13 cellular contexts compared by ENCODE assay signal in genomic region chr2:20207051-20207450, GRCh38. TPM values are rescaled to one million over a fixed set of nuclear protein-coding genes. Genes with fewer than 3 reads are reported as not detected.
DNase-seq lines count a peak whose midpoint lies in the region; ATAC-seq, FAIRE-seq and TF ChIP-seq lines count a peak whose summit lies in the region.
"Had no signal": no experiment of that assay in that cellular context is flagged by ENCODE, and none has a peak within 500 bp of the region (broad histone marks: within the 10 kb centered on the region; RNA-seq: fewer than 3 reads in every experiment).

No MANE protein-coding gene starts in this region.

- CTCF ChIA-PET in MCF 10A (lab: Yijun Ruan, JAX) = interaction anchor here (1.0 to 6.4 kb wide), 8 partner anchors 14 to 99 kb away, joined by 3 to 46 read pairs (median 6); partner anchors contain the start of gene SDC1

- H3K4me1 Mint-ChIP-seq in MCF 10A (ENCODE audit: insufficient read depth, unreplicated experiment) (peaks cover 48% of the 10 kb centered on the region), natural killer cell (no peaks in the 10 kb centered on the region)
- H3K4me1 Mint-ChIP-seq: activated T-helper 17 cell treated with anti-CD3 and anti-CD28 coated beads, Interleukin-2, amount 50 U/mL, for 72 hours had no signal

- no TSS peak for BruUV-seq in MCF 10A (replicated peaks; lab: Mats Ljungman, UMichigan)

- TF ChIP-seq CTCF in MCF 10A (IDR thresholded peaks at IDR 0.05; ENCODE audit: unreplicated experiment) = no peak
- no peak for TF ChIP-seq CTCF in natural killer cell (IDR thresholded peaks at IDR 0.05)

- no peak overlapping the region for H3K4me3 Mint-ChIP-seq in MCF 10A (ENCODE audit: unreplicated experiment)
- H3K4me3 Mint-ChIP-seq in natural killer cell = no peak overlapping the region
- H3K4me3 Mint-ChIP-seq: activated T-helper 17 cell treated with anti-CD3 and anti-CD28 coated beads, Interleukin-2, amount 50 U/mL, for 72 hours had no signal

- H3K9me3 Mint-ChIP-seq in MCF 10A (ENCODE audit: unreplicated experiment) (no peaks in the 10 kb centered on the region), natural killer cell (no peaks in the 10 kb centered on the region)
- H3K9me3 Mint-ChIP-seq: activated T-helper 17 cell treated with anti-CD3 and anti-CD28 coated beads, Interleukin-2, amount 50 U/mL, for 72 hours had no signal

- peaks cover 48% of the 10 kb centered on the region for H3K36me3 Mint-ChIP-seq in MCF 10A (ENCODE audit: insufficient read depth, unreplicated experiment)
- no peaks in the 10 kb centered on the region for H3K36me3 Mint-ChIP-seq in natural killer cell

- intact Hi-C loops in MCF 10A (cut with micrococcal nuclease) (no loop called here), natural killer cell (cut with micrococcal nuclease) (no loop called here)

- peak; percentile 72 for ATAC-seq in HG02885 (IDR thresholded peaks at IDR 0.05; ENCODE audit: poor library complexity, unreplicated experiment)
- no peak for ATAC-seq in natural killer cell
- ATAC-seq: activated T-helper 17 cell treated with anti-CD3 and anti-CD28 coated beads, Interleukin-2, amount 50 U/mL, for 72 hours had no signal

- FAIRE-seq in urothelium cell line (lab: Jason Lieb, UNC) = no peak
- FAIRE-seq: A204.1 had no signal

- peak; percentile 13 for DNase-seq in NOMO-1 treated with DMSO at 0.1 percent for 48 hours (lab: John Stamatoyannopoulos, UW; ENCODE audit: unreplicated experiment)
- no peak for DNase-seq in NOMO-1 treated with dmso at 0.1 percent for 144 hours (lab: John Stamatoyannopoulos, UW; ENCODE audit: unreplicated experiment)
- DNase-seq in MCF 10A (ENCODE audit: unreplicated experiment) = no peak
- no peak for DNase-seq in activated CD4-positive, CD25-positive, alpha-beta regulatory T cell treated with anti-CD3 and anti-CD28 coated beads, Interleukin-2, amount 50 U/mL, for 72 hours
- DNase-seq in natural killer cell = no peak
- DNase-seq in NCI-H1436 (lab: John Stamatoyannopoulos, UW) = no peak
- no peak for DNase-seq in urothelium cell line (ENCODE audit: low spot score)
- DNase-seq: caudate nucleus, DMS53, NCI-H1694 had no signal

- H3K27me3 Mint-ChIP-seq in MCF 10A (ENCODE audit: insufficient read depth, unreplicated experiment) (no peaks in the 10 kb centered on the region), natural killer cell (ENCODE audit: low read depth in 2 of 2) (no peaks in the 10 kb centered on the region)

- peak overlapping the region; percentile 94 for H3K27ac Mint-ChIP-seq in MCF 10A (ENCODE audit: low read depth, unreplicated experiment)
- H3K27ac Mint-ChIP-seq in natural killer cell = no peak overlapping the region
- H3K27ac Mint-ChIP-seq: activated T-helper 17 cell treated with anti-CD3 and anti-CD28 coated beads, Interleukin-2, amount 50 U/mL, for 72 hours had no signal

- POLR2A ChIA-PET in MCF 10A (lab: Yijun Ruan, JAX) = interaction anchor here (0.9 to 13.0 kb wide), 7 partner anchors 10 to 27 kb away, joined by 3 to 222 read pairs (median 7); partner anchors contain the start of gene SDC1

RNA-seq across cellular contexts. Expression of gene SDC1, which starts 17.9 kb away (rescaled TPM):
- total RNA-seq in MCF 10A (2022) (214 and 232 TPM in 2 replicates), natural killer cell (under 1 TPM in 1 of 3 donors, not detected in 2; 0.63 TPM)

Comparison
In these comparisons a context has a peak if more than half of its experiments do, and no peak if none do; other contexts are left out.
1. RNA of gene SDC1, which starts 17.9 kb away (total RNA-seq): 214 to 232 TPM in MCF 10A; 0.63 TPM in natural killer cell; every median in the first group is over 100 times any median in the second.